ENCODE assay signal across 2 cellular contexts in the genomic region with DNA sequence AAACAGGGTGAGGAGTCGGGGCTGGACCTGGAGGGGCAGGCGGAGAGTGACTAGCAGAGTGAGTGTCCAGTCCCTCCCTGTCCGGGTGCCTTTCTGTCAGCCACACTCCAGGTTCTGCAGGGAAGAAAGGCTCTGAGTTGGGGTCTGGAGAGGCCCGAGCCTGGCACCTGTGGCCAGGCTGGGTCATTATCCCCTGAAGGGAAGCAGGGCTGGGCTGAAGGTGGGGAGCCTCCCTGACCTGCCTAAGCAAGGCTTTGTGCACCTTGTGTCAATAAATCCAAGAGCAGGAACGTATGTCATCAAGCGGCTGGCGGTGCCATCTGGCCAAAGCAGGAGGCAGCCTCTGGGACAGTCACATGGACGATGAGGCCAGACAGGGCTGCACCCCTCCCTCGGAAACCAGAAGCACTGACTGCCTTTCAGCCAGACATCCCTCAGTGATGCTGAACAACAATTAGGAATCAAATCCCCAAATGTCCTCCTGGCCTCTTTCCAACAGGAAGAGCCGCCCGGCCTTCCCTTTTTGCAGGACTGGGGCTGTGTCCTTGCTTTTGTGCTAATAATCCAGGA.
A peak's percentile ranks its signal among the peaks of the same experiment; 100 is the strongest.
TF ChIP-seq lines count a peak whose summit lies in the region.

No MANE protein-coding gene starts in this region.

TF ChIP-seq in IMR-90, 13 proteins besides CTCF, POLR2A, EP300 and RAD21:
- TF ChIP-seq CEBPB (IDR thresholded peaks at IDR 0.05; ENCODE audit: low read depth, low read length), result no peak

TF ChIP-seq in WTC11, 78 proteins besides CTCF, POLR2A, EP300 and RAD21:
- TF ChIP-seq MAX (CRISPR knock-in tag; IDR thresholded peaks at IDR 0.05) (no peak), ZBTB21 (CRISPR knock-in tag; IDR thresholded peaks at IDR 0.05; ENCODE audit: borderline replicate concordance) (0 out of 2 replicates have a peak, but pooled peaks have one; percentile 5), SP1 (CRISPR knock-in tag; conservative IDR thresholded peaks at IDR 0.05) (no peak)
